ENCODE assay signal across 8 cellular contexts in the genomic region with DNA sequence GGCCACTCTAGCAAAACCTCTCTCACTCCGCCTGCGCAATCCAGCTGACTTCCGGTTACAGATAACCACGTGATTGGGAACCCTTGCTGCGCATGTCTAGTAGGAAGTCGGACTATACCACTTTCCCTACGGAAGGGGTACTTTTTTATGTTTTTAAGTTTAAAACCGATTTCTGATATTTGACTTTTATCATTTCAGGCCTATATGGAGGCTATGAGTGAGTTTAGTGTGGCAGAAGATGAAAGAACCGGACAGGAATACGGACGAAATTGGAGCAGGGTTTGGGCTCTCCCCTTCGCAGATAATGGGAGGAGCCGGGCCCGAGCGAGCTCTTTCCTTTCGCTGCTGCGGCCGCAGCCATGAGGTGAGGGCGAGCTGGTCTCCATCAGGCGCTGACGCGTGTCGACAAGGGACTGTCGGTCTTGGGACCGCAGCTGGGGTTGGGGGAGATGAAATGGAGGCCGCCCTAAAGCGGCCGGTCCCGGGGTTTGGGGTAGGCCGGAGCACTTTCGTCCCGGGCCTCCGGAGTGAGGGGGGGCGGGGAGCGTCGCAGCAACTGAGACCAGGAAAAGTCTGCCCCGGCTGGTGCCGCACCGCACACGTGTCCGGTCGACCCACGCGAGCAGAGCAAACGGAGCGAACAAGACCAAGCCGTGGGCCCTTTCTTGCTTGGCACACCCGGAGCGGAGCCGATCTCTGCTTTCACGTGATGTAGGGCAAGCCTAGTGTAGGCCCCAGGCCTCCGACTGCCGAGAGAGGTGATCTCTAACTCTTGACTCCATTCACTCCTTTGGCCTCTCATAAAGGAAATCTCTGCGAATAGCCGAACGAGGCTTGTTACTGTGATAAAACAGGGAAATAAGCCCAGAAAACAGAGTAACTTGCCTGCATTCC. TPM values are rescaled to one million over a fixed set of nuclear protein-coding genes. Genes with fewer than 3 reads are reported as not detected.
DNase-seq lines count a peak whose midpoint lies in the region; FAIRE-seq and TF ChIP-seq lines count a peak whose summit lies in the region.

A gene (plus strand): TSS at position 298 of the 894 bp plus-strand sequence. CDS start 62 bp downstream, at position 360.

- peak within 1 kb of the TSS; percentile 93 for H3K18ac ChIP-seq in neuronal stem cell (ENCODE audit: low read length)

- no peak within 1 kb of the TSS for H2BK120ac ChIP-seq in neuronal stem cell (ENCODE audit: low read depth, low read length)

- H2AK5ac ChIP-seq in neuronal stem cell (ENCODE audit: low read depth, low read length): peak within 1 kb of the TSS; percentile 44

- POLR2A ChIA-PET in HEK293 (lab: Yijun Ruan, JAX): interaction anchor here (0.5 to 2.6 kb wide), 65 partner anchors 10 to 1850 kb away, joined by 3 to 42 read pairs (median 4); a partner anchor contains a TSS

- peaks cover 12% of the 10 kb centered on the region; the same call in 1 of the 2 replicates for H3K4me1 ChIP-seq in HEK293 (ENCODE audit: control insufficient read depth, insufficient read depth, low read length)
- H3K4me1 ChIP-seq in neuronal stem cell (ENCODE audit: control insufficient read depth in 2 of 2, insufficient read depth in 1 of 2, low read depth in 1 of 2, low read length in 2 of 2): peaks cover 11 to 16% of the 10 kb centered on the region in 2 donors
- H3K4me1 ChIP-seq in subcutaneous abdominal adipose tissue (ENCODE audit: control insufficient read depth in 5 of 5, insufficient read depth in 5 of 5, low read length in 5 of 5): peaks cover 9 to 59% (median 51%) of the 10 kb centered on the region in 5 donors

- WGBS in neuronal stem cell (ENCODE audit: extremely low coverage in 2 of 2, insufficient read length in 2 of 2, insufficient replicate concordance in 1 of 2), 2 donors: no CpG with 5 or more reads among the region's 56 CpGs

- DNase-seq in NB4 (ENCODE audit: low read depth) (peak; percentile 98), SK-N-DZ (ENCODE audit: low spot score) (peak; percentile 96), frontal cortex (ENCODE audit: low spot score in 2 of 2) (peak; percentile 91 to 94), neuronal stem cell (ENCODE audit: low spot score) (peak; percentile 90)
- peak; percentile 89 for DNase-seq in activated naive CD4-positive, alpha-beta T cell treated with Interleukin-2 at 50 U/mL for 16 hours

- peak within 1 kb of the TSS; percentile 99 for H3K9ac ChIP-seq in neuronal stem cell (ENCODE audit: low read depth, low read length, poor library complexity)
- H3K9ac ChIP-seq in subcutaneous abdominal adipose tissue (ENCODE audit: low read length in 5 of 5): peak within 1 kb of the TSS; percentile 98 to 100 (median 99)

- TF ChIP-seq POLR2A in NB4 (IDR thresholded peaks at IDR 0.05; ENCODE audit: extremely low read depth, insufficient read length): peak; percentile 94

- H3K4me3 ChIP-seq in HEK293 (ENCODE audit: low read depth, low read length) (peak within 1 kb of the TSS; percentile 96), NB4 (ENCODE audit: low read depth, low read length) (peak within 1 kb of the TSS; percentile 99), neuronal stem cell (ENCODE audit: low read length in 2 of 2) (peak within 1 kb of the TSS; percentile 86 to 88), subcutaneous abdominal adipose tissue (ENCODE audit: low read depth in 1 of 5, low read length in 5 of 5) (peak within 1 kb of the TSS; percentile 84 to 98 (median 91))

- peaks cover 10% of the 10 kb centered on the region for H3K79me1 ChIP-seq in neuronal stem cell (ENCODE audit: low read depth, low read length)

- peaks cover 38 to 48% of the 10 kb centered on the region in 2 experiments for H3K36me3 ChIP-seq in HEK293 (ENCODE audit: control insufficient read depth in 2 of 2, insufficient read depth in 1 of 2, low read length in 2 of 2)
- H3K36me3 ChIP-seq in neuronal stem cell (replicated peaks in 1 of 2; ENCODE audit: control insufficient read depth in 2 of 2, insufficient read depth in 2 of 2, low read length in 2 of 2): peaks cover 31 to 44% of the 10 kb centered on the region in 2 donors
- peaks cover 15 to 38% (median 36%) of the 10 kb centered on the region in 5 donors for H3K36me3 ChIP-seq in subcutaneous abdominal adipose tissue (ENCODE audit: control insufficient read depth in 5 of 5, insufficient read depth in 5 of 5, low read length in 5 of 5)

- peak within 1 kb of the TSS; percentile 85 for H2AFZ ChIP-seq in neuronal stem cell (ENCODE audit: low read length)

- no peak within 1 kb of the TSS for H4K91ac ChIP-seq in neuronal stem cell (ENCODE audit: low read depth, low read length, poor library complexity)

- peak within 1 kb of the TSS; percentile 56 for H3K23ac ChIP-seq in neuronal stem cell (ENCODE audit: low read depth, low read length, poor library complexity)

- no peak within 1 kb of the TSS for H2BK12ac ChIP-seq in neuronal stem cell (ENCODE audit: low read length)

- CTCF ChIA-PET in HEK293 (lab: Yijun Ruan, JAX): interaction anchor here (0.7 to 18.9 kb wide), 10 partner anchors 9 to 333 kb away, joined by 3 to 733 read pairs (median 6); no protein-coding TSS in a partner anchor

- peak within 1 kb of the TSS; percentile 59 for H2BK5ac ChIP-seq in neuronal stem cell (ENCODE audit: low read length)

- peak within 1 kb of the TSS; percentile 99 for H3K27ac ChIP-seq in HEK293 (ENCODE audit: extremely low read depth, low read depth, low read length)
- H3K27ac ChIP-seq in neuronal stem cell (replicated peaks; ENCODE audit: low read length): peak within 1 kb of the TSS; percentile 43
- H3K27ac ChIP-seq in subcutaneous abdominal adipose tissue (ENCODE audit: low read depth, low read length): peak within 1 kb of the TSS; percentile 99

- H2BK15ac ChIP-seq in neuronal stem cell (ENCODE audit: low read length): no peak within 1 kb of the TSS

- H3K9me3 ChIP-seq in HEK293 (ENCODE audit: control insufficient read depth, insufficient read depth, low read depth, low read length) (no peaks in the 10 kb centered on the region), neuronal stem cell (replicated peaks in 1 of 2; ENCODE audit: control insufficient read depth in 2 of 2, insufficient read depth in 1 of 2, low read depth in 1 of 2, low read length in 2 of 2) (no peaks in the 10 kb centered on the region), subcutaneous abdominal adipose tissue (ENCODE audit: control insufficient read depth in 5 of 5, low read length in 5 of 5) (no peaks in the 10 kb centered on the region)

- no peak within 1 kb of the TSS for H3K4ac ChIP-seq in neuronal stem cell (ENCODE audit: low read length)

- H4K8ac ChIP-seq in neuronal stem cell (ENCODE audit: low read depth, low read length): no peak within 1 kb of the TSS

- H3K4me2 ChIP-seq in neuronal stem cell (ENCODE audit: insufficient read depth, low read length, poor library complexity, severe bottlenecking): peak within 1 kb of the TSS; percentile 92

- peak within 1 kb of the TSS; percentile 49 for H3K14ac ChIP-seq in neuronal stem cell (ENCODE audit: low read length)

- TF ChIP-seq CTCF in HEK293 (tag by site-specific recombination; IDR thresholded peaks at IDR 0.05) (no peak), NB4 (IDR thresholded peaks at IDR 0.05; ENCODE audit: low read depth, low read length) (no peak)

- peak; percentile 93 for FAIRE-seq in G401.6 (lab: Jason Lieb, UNC)
- FAIRE-seq in frontal cortex (lab: Jason Lieb, UNC): peak; percentile 78

- H3K27me3 ChIP-seq in neuronal stem cell (ENCODE audit: control insufficient read depth in 3 of 3, insufficient read depth in 3 of 3, low read depth in 1 of 3, low read length in 3 of 3) (no peaks in the 10 kb centered on the region), subcutaneous abdominal adipose tissue (ENCODE audit: control insufficient read depth in 5 of 5, insufficient read depth in 4 of 5, low read length in 5 of 5) (peaks cover 0 to 2% (median 0%) of the 10 kb centered on the region in 5 donors)

TF ChIP-seq in HEK293, 187 proteins besides CTCF, POLR2A, EP300 and RAD21 (continues in another document):
- no peak for TF ChIP-seq ZNF670 (tag by site-specific recombination; IDR thresholded peaks at IDR 0.05; ENCODE audit: low read depth)
- peak; percentile 48; the same call in 1 of the 2 replicates for TF ChIP-seq ZBTB48 (tag by site-specific recombination; IDR thresholded peaks at IDR 0.05)
- peak; percentile 57; the same call in 1 of the 2 replicates for TF ChIP-seq YY1 (tag by site-specific recombination; IDR thresholded peaks at IDR 0.05)
- no peak for TF ChIP-seq ZNF202 (tag by site-specific recombination; IDR thresholded peaks at IDR 0.05; ENCODE audit: borderline replicate concordance)
- TF ChIP-seq KLF8 (tag by site-specific recombination; IDR thresholded peaks at IDR 0.05): peak; percentile 60; the same call in 1 of the 2 replicates
- TF ChIP-seq SCRT2 (tag by site-specific recombination; IDR thresholded peaks at IDR 0.05): no peak
- TF ChIP-seq SP2 (tag by site-specific recombination; IDR thresholded peaks at IDR 0.05): peak; percentile 74
- TF ChIP-seq ZNF133 (tag by site-specific recombination; IDR thresholded peaks at IDR 0.05): no peak
- TF ChIP-seq ZNF112 (tag by site-specific recombination; IDR thresholded peaks at IDR 0.05): no peak
- peak; percentile 61; the same call in 1 of the 2 replicates for TF ChIP-seq ZBTB17 (tag by site-specific recombination; IDR thresholded peaks at IDR 0.05)
- no peak for TF ChIP-seq ZNF274 (IDR thresholded peaks at IDR 0.05; ENCODE audit: low read length)
- TF ChIP-seq ZNF274 (tag by site-specific recombination; IDR thresholded peaks at IDR 0.05; ENCODE audit: borderline replicate concordance): no peak
- TF ChIP-seq ZEB2 (tag by site-specific recombination; IDR thresholded peaks at IDR 0.05): peak; percentile 59
- 0 out of 2 replicates have a peak, but pooled peaks have one; percentile 65 for TF ChIP-seq KLF10 (tag by site-specific recombination; IDR thresholded peaks at IDR 0.05)
- no peak for TF ChIP-seq ZNF514 (tag by site-specific recombination; IDR thresholded peaks at IDR 0.05)
- peak; percentile 26; the same call in 1 of the 2 replicates for TF ChIP-seq OVOL3 (tag by site-specific recombination; IDR thresholded peaks at IDR 0.05)

RNA-seq across cellular contexts. Expression of the gene that starts here (rescaled TPM):
- 4,397 and 4,496 TPM in 2 replicates for polyA plus RNA-seq in SK-N-DZ (2014; cell fraction: cytosol; rRNA removed)
- 2,609 and 3,563 TPM in 2 replicates for polyA plus RNA-seq in SK-N-DZ (2014; cell fraction: nucleus; rRNA removed)
- total RNA-seq in frontal cortex: 1,210 TPM
- polyA plus RNA-seq in neuronal stem cell (2013, experiment 1 of 2): 2,934 TPM
- 2,874 TPM for polyA plus RNA-seq in neuronal stem cell (2013, experiment 2 of 2)

Comparison
In these comparisons a context has a peak if more than half of its experiments do, and no peak if none do; other contexts are left out.
1. Peak in every context shown above with its lines: DNase-seq, H3K4me3 ChIP-seq and H3K27ac ChIP-seq.
2. H3K27ac ChIP-seq: peak in every context shown above with its lines; median percentile 99 in HEK293; 99 in subcutaneous abdominal adipose tissue; 43 in neuronal stem cell.